ENCODE assay signal across 8 cellular contexts in genomic region chr2:24076849-24077534, GRCh38. TPM values are rescaled to one million over a fixed set of nuclear protein-coding genes. Genes with fewer than 3 reads are reported as not detected.
A peak's percentile ranks its signal among the peaks of the same experiment; 100 is the strongest.
DNase-seq lines count a peak whose midpoint lies in the region; ATAC-seq, FAIRE-seq and TF ChIP-seq lines count a peak whose summit lies in the region.

No MANE protein-coding gene starts in this region.

- H3K4me1 Mint-ChIP-seq in CD8-positive, alpha-beta memory T cell = peaks cover 29 to 45% (median 42%) of the 10 kb centered on the region in 3 donors

- no peaks in the 10 kb centered on the region for H3K27me3 Mint-ChIP-seq in CD8-positive, alpha-beta memory T cell

- H3K27me3 ChIP-seq in CD8-positive, alpha-beta memory T cell (ENCODE audit: insufficient read depth, low read length, poor library complexity, severe bottlenecking) = no peaks in the 10 kb centered on the region
- H3K27me3 ChIP-seq in Karpas-422 (ENCODE audit: low read length) (no peaks in the 10 kb centered on the region), ascending aorta (no peaks in the 10 kb centered on the region), skeletal muscle tissue (ENCODE audit: control insufficient read depth in 3 of 3, insufficient read depth in 3 of 3, low read length in 3 of 3) (no peaks in the 10 kb centered on the region)

- FAIRE-seq in urothelium cell line (lab: Jason Lieb, UNC) = no peak

- no peak for DNase-seq in CD8-positive, alpha-beta memory T cell
- peak; percentile 68 for DNase-seq in Karpas-422
- DNase-seq in ascending aorta (ENCODE audit: low spot score in 2 of 2) = peak in 1 of 2 donors; percentile 68
- no peak for DNase-seq in SHP77 treated with DMSO at 0.1 percent for 48 hours (lab: John Stamatoyannopoulos, UW)
- DNase-seq in urothelium cell line (ENCODE audit: low spot score) = no peak

- POLR2A ChIA-PET in CD8-positive, alpha-beta memory T cell (lab: Charles Lee) = interaction anchor here (0.6 to 2.0 kb wide), 5 partner anchors 28 to 284 kb away, joined by 5 to 41 read pairs (median 8); partner anchors contain the start of genes ATAD2B, ITSN2, PFN4 and WDCP

- intact Hi-C loops in ascending aorta (cut with DNase I) = loop anchor here (1.0 to 2.0 kb wide), 4 partner anchors 7 to 150 kb away; partner anchors contain the start of genes ATAD2B, FAM228B, PFN4 and TP53I3

- H3K4me3 ChIP-seq in CD8-positive, alpha-beta memory T cell (ENCODE audit: low read length) = peak overlapping the region; percentile 98
- peak overlapping the region; percentile 95 for H3K4me3 ChIP-seq in Karpas-422 (ENCODE audit: low read length)
- peak overlapping the region; percentile 57 to 79 for H3K4me3 ChIP-seq in ascending aorta
- H3K4me3 ChIP-seq in iPS-11a (ENCODE audit: low read depth, low read length) = peak overlapping the region; percentile 36
- peak overlapping the region; percentile 69 to 98 (median 96) for H3K4me3 ChIP-seq in skeletal muscle tissue (ENCODE audit: low read length in 3 of 3)

- H3K9ac ChIP-seq in Karpas-422 (ENCODE audit: low read length) (peak overlapping the region; percentile 65), skeletal muscle tissue (ENCODE audit: low read depth in 1 of 3, low read length in 3 of 3) (peak overlapping the region; percentile 76 to 79 (median 77))

- H3K79me2 ChIP-seq in Karpas-422 (ENCODE audit: low read length) = peaks cover 40% of the 10 kb centered on the region

- H3K36me3 ChIP-seq in CD8-positive, alpha-beta memory T cell (ENCODE audit: insufficient read depth, low read length) = peaks cover 11% of the 10 kb centered on the region
- H3K36me3 ChIP-seq in Karpas-422 (ENCODE audit: insufficient read depth, low read length) (peaks cover 16% of the 10 kb centered on the region; the same call in 1 of the 2 replicates), ascending aorta (peaks cover 9 to 29% of the 10 kb centered on the region in 2 donors), skeletal muscle tissue (ENCODE audit: control insufficient read depth in 3 of 3, insufficient read depth in 3 of 3, low read length in 3 of 3) (peaks cover 14 to 18% (median 16%) of the 10 kb centered on the region in 3 donors)

- no peaks in the 10 kb centered on the region for H3K9me3 ChIP-seq in CD8-positive, alpha-beta memory T cell (ENCODE audit: low read length)
- H3K9me3 ChIP-seq in Karpas-422 (ENCODE audit: low read length) = no peaks in the 10 kb centered on the region
- no peaks in the 10 kb centered on the region for H3K9me3 ChIP-seq in ascending aorta
- no peaks in the 10 kb centered on the region for H3K9me3 ChIP-seq in skeletal muscle tissue (ENCODE audit: control insufficient read depth in 3 of 3, low read length in 3 of 3)

- peak overlapping the region; percentile 91 to 100 (median 98) for H3K27ac Mint-ChIP-seq in CD8-positive, alpha-beta memory T cell

- 0 out of 2 replicates have a peak overlapping the region, but pooled peaks have one; percentile 26 for H2AFZ ChIP-seq in Karpas-422 (ENCODE audit: low read length)

- no peaks in the 10 kb centered on the region for H3K9me3 Mint-ChIP-seq in CD8-positive, alpha-beta memory T cell

- no peak for TF ChIP-seq CTCF in ascending aorta (IDR thresholded peaks at IDR 0.05)

- H3K4me3 Mint-ChIP-seq in CD8-positive, alpha-beta memory T cell = peak overlapping the region; percentile 94 to 100 (median 99)

- H3K36me3 Mint-ChIP-seq in CD8-positive, alpha-beta memory T cell = peaks cover 0 to 45% (median 5%) of the 10 kb centered on the region in 3 donors

- H4K20me1 ChIP-seq in Karpas-422 (ENCODE audit: insufficient read depth, low read depth, low read length) = no peaks in the 10 kb centered on the region; the same call in 1 of the 2 replicates

- peak overlapping the region; percentile 69 for H3K4me2 ChIP-seq in Karpas-422 (ENCODE audit: low read depth, low read length, poor library complexity, severe bottlenecking)

- H3K27ac ChIP-seq in CD8-positive, alpha-beta memory T cell (ENCODE audit: low read depth, low read length) = peak overlapping the region; percentile 76
- H3K27ac ChIP-seq in Karpas-422 (ENCODE audit: low read length) (peak overlapping the region; percentile 50), ascending aorta (peak overlapping the region; percentile 92 to 94), skeletal muscle tissue (ENCODE audit: low read depth, low read length) (peak overlapping the region; percentile 84)

- H3K9me2 ChIP-seq in Karpas-422 (replicated peaks; ENCODE audit: insufficient read depth, low read length) = no peaks in the 10 kb centered on the region

- peak; percentile 7 for ATAC-seq in GM19455 (IDR thresholded peaks at IDR 0.05; ENCODE audit: unreplicated experiment)

- H3K4me1 ChIP-seq in CD8-positive, alpha-beta memory T cell (ENCODE audit: insufficient read depth, low read length) = peaks cover 23% of the 10 kb centered on the region
- peaks cover 26% of the 10 kb centered on the region for H3K4me1 ChIP-seq in Karpas-422 (ENCODE audit: low read length)
- H3K4me1 ChIP-seq in ascending aorta = peaks cover 2 to 4% of the 10 kb centered on the region in 2 donors
- peaks cover 8 to 15% (median 12%) of the 10 kb centered on the region in 3 donors for H3K4me1 ChIP-seq in skeletal muscle tissue (ENCODE audit: control insufficient read depth in 3 of 3, insufficient read depth in 3 of 3, low read length in 3 of 3)

- CTCF ChIA-PET in CD8-positive, alpha-beta memory T cell (lab: Charles Lee) = interaction anchor here (1.2 to 2.2 kb wide), 3 partner anchors 7 to 150 kb away, joined by 3 to 27 read pairs (median 9); partner anchors contain the start of genes ATAD2B and TP53I3

RNA-seq across cellular contexts. Expression of gene SF3B6, which starts 0.9 kb away (rescaled TPM):
- 100 to 1,000 TPM; 141 to 146 TPM for total RNA-seq in CD8-positive, alpha-beta memory T cell
- polyA plus RNA-seq in CD8-positive, alpha-beta memory T cell = 181 TPM
- total RNA-seq in Karpas-422 (2014; rRNA removed; shearing (Covaris generic); ENCODE audit: low replicate concordance) = 181 and 285 TPM in 2 replicates
- total RNA-seq in ascending aorta (26.9 TPM), skeletal muscle tissue (88.2 TPM)

RNA-seq across cellular contexts. Expression of gene TP53I3, which starts 7.6 kb away (rescaled TPM):
- 1 to 10 TPM; 3.9 to 4.3 TPM for total RNA-seq in CD8-positive, alpha-beta memory T cell
- polyA plus RNA-seq in CD8-positive, alpha-beta memory T cell = not detected
- total RNA-seq in Karpas-422 (2014; rRNA removed; shearing (Covaris generic); ENCODE audit: low replicate concordance) = 3.4 and 13.5 TPM in 2 replicates
- total RNA-seq in ascending aorta (1.6 TPM), skeletal muscle tissue (25.1 TPM)

RNA-seq across cellular contexts. Expression of gene FKBP1B, which starts 27.5 kb away (rescaled TPM):
- 1 to 10 TPM; 2.5 to 3.7 TPM for total RNA-seq in CD8-positive, alpha-beta memory T cell
- polyA plus RNA-seq in CD8-positive, alpha-beta memory T cell = 5.3 TPM
- 0.71 and 3.6 TPM in 2 replicates for total RNA-seq in Karpas-422 (2014; rRNA removed; shearing (Covaris generic); ENCODE audit: low replicate concordance)
- total RNA-seq in ascending aorta = not detected
- total RNA-seq in skeletal muscle tissue = 1.6 TPM

RNA-seq across cellular contexts. Expression of gene WDCP, which starts 29.8 kb away (rescaled TPM):
- total RNA-seq in CD8-positive, alpha-beta memory T cell = 10 to 100 TPM; 29.4 to 31.9 TPM
- polyA plus RNA-seq in CD8-positive, alpha-beta memory T cell = 4.3 TPM
- 8.8 and 24.3 TPM in 2 replicates for total RNA-seq in Karpas-422 (2014; rRNA removed; shearing (Covaris generic); ENCODE audit: low replicate concordance)
- 1.9 TPM for total RNA-seq in ascending aorta
- 12.0 TPM for total RNA-seq in skeletal muscle tissue

RNA-seq across cellular contexts. Expression of gene PFN4, which starts 46.1 kb away (rescaled TPM):
- under 1 TPM in 1 of 2 experiments, not detected in 1; 0.35 TPM for total RNA-seq in CD8-positive, alpha-beta memory T cell
- polyA plus RNA-seq in CD8-positive, alpha-beta memory T cell = not detected
- total RNA-seq in Karpas-422 (2014; rRNA removed; shearing (Covaris generic); ENCODE audit: low replicate concordance) = 2.1 TPM in 1 of 2 replicates, not detected in the other
- not detected for total RNA-seq in ascending aorta
- not detected for total RNA-seq in skeletal muscle tissue

Comparison
In these comparisons a context has a peak if more than half of its experiments do, and no peak if none do; other contexts are left out.
1. H3K4me3 ChIP-seq: peak in every context shown above with its lines; median percentile 98 in CD8-positive, alpha-beta memory T cell; 96 in skeletal muscle tissue; 95 in Karpas-422; 68 in ascending aorta; 36 in iPS-11a.